ENCODE assay signal across 1 cellular context in genomic region chr1:11736746-11737639, GRCh38.
TF ChIP-seq lines count a peak whose summit lies in the region.

No MANE protein-coding gene starts in this region.

TF ChIP-seq in K562, 482 proteins besides CTCF, POLR2A, EP300 and RAD21 (continued from another document and continues in another):
- TF ChIP-seq TRIM25 (IDR thresholded peaks at IDR 0.05; ENCODE audit: borderline replicate concordance) (no peak), ZNF3 (CRISPR knock-in tag; IDR thresholded peaks at IDR 0.05) (peak; percentile 30; the same call in 1 of the 2 replicates), MIER1 (IDR thresholded peaks at IDR 0.05; ENCODE audit: low read depth) (0 out of 2 replicates have a peak, but pooled peaks have one; percentile 19), ARID3B (CRISPR knock-in tag; IDR thresholded peaks at IDR 0.05; ENCODE audit: borderline replicate concordance) (peak; percentile 24; the same call in 1 of the 2 replicates), ZNF395 (CRISPR knock-in tag; IDR thresholded peaks at IDR 0.05) (peak; percentile 57; the same call in 1 of the 2 replicates), ZNF124 (CRISPR knock-in tag; IDR thresholded peaks at IDR 0.05) (no peak), CREB3 (tag; conservative IDR thresholded peaks at IDR 0.05; ENCODE audit: low read depth) (0 out of 2 replicates have a peak, but pooled peaks have one; percentile 22), TAL1 (IDR thresholded peaks at IDR 0.05) (peak; percentile 9; the same call in 1 of the 2 replicates), CEBPG (CRISPR knock-in tag; IDR thresholded peaks at IDR 0.05) (peak; percentile 51; the same call in 1 of the 2 replicates), CEBPG (tag; conservative IDR thresholded peaks at IDR 0.05 in 1 of 2, IDR thresholded peaks at IDR 0.05 in 1 of 2) (peak; percentile 89 to 90), NFE2 (IDR thresholded peaks at IDR 0.05; ENCODE audit: low read depth) (peak; percentile 36; the same call in 1 of the 2 replicates), CBFB (CRISPR knock-in tag; IDR thresholded peaks at IDR 0.05) (no peak), MGA (IDR thresholded peaks at IDR 0.05) (peak; percentile 40; the same call in 1 of the 2 replicates), BMI1 (IDR thresholded peaks at IDR 0.05; ENCODE audit: low read length) (no peak), NELFE (IDR thresholded peaks at IDR 0.05; ENCODE audit: insufficient read depth, insufficient read length) (no peak), VEZF1 (CRISPR knock-in tag; IDR thresholded peaks at IDR 0.05) (0 out of 2 replicates have a peak, but pooled peaks have one; percentile 9), TCF7L2 (IDR thresholded peaks at IDR 0.05; ENCODE audit: low read depth, low read length) (no peak), CEBPB (tag; IDR thresholded peaks at IDR 0.05) (peak; percentile 96), KDM5B (IDR thresholded peaks at IDR 0.05; ENCODE audit: insufficient replicate concordance, low read depth, low read length) (peak; percentile 20), MNT (conservative IDR thresholded peaks at IDR 0.05) (peak; percentile 50 to 81; a peak in 3 of 4 replicates), EHMT2 (IDR thresholded peaks at IDR 0.05) (0 out of 2 replicates have a peak, but pooled peaks have one; percentile 31), ARID1B (IDR thresholded peaks at IDR 0.05) (0 out of 2 replicates have a peak, but pooled peaks have one; percentile 17), LEF1 (IDR thresholded peaks at IDR 0.05) (0 out of 2 replicates have a peak, but pooled peaks have one; percentile 17), ELF2 (CRISPR knock-in tag; IDR thresholded peaks at IDR 0.05) (peak; percentile 50; the same call in 1 of the 2 replicates), JUN (IDR thresholded peaks at IDR 0.05; ENCODE audit: borderline replicate concordance, low read depth, low read length) (no peak), JUN (CRISPR knock-in tag; IDR thresholded peaks at IDR 0.05; ENCODE audit: borderline replicate concordance) (peak; percentile 90; the same call in 1 of the 2 replicates), CBX3 (IDR thresholded peaks at IDR 0.05; ENCODE audit: borderline replicate concordance in 1 of 2, low read length in 2 of 2) (no peak), MAX (CRISPR knock-in tag; IDR thresholded peaks at IDR 0.05) (0 out of 2 replicates have a peak, but pooled peaks have one; percentile 32), L3MBTL2 (IDR thresholded peaks at IDR 0.05) (0 out of 2 replicates have a peak, but pooled peaks have one; percentile 28), ZBTB9 (CRISPR knock-in tag; IDR thresholded peaks at IDR 0.05) (0 out of 2 replicates have a peak, but pooled peaks have one; percentile 16), PKNOX1 (IDR thresholded peaks at IDR 0.05) (peak; percentile 92)
